26 cellular contexts compared by ENCODE assay signal in the genomic region with DNA sequence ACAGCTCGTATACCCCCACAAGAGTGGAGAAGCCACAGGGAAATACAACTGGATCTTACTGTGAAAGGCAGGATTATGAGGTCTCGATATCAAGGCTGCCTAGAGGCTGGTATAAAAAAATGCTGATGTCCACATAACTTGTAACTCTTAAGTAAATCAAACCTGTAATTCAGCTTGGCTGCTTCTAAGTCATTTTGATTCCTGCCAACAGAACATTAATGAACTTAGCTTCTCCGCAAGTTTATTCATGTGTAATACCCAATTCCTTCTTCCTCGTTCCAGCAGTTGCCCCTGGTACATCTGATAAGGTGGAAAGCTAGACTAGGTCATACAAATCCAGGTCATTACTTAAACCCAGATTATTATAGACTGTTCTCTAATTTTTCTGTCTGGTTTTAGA.
"Had no signal": no experiment of that assay in that cellular context is flagged by ENCODE, and none has a peak within 500 bp of the region (broad histone marks: within the 10 kb centered on the region; RNA-seq: fewer than 3 reads in every experiment).

No MANE protein-coding gene starts in this region.

- H3K36me3 ChIP-seq: brain microvascular endothelial cell, left ventricle myocardium inferior, neural progenitor cell, stomach, suprapubic skin, transverse colon had no signal

- DNase-seq: activated CD4-positive, alpha-beta memory T cell treated with anti-CD3 and anti-CD28 coated beads, Interleukin-2, amount 10 ng/mL, durations not matched to agents 7 days and 5 days; activated CD4-positive, alpha-beta T cell treated with anti-CD3 and anti-CD28 coated beads for 48 hours; activated effector memory CD4-positive, alpha-beta T cell treated with anti-CD3 and anti-CD28 coated beads, Interleukin-2, amount 50 U/mL, for 16 hours; activated naive CD4-positive, alpha-beta T cell treated with anti-CD3 and anti-CD28 coated beads, Interleukin-2, amount 10 ng/mL, durations not matched to agents 7 days and 5 days; anterior cingulate cortex; brain microvascular endothelial cell; dorsolateral prefrontal cortex; effector memory CD8-positive, alpha-beta T cell; foreskin keratinocyte; kidney; left ventricle myocardium inferior; naive thymus-derived CD8-positive, alpha-beta T cell; right cardiac atrium; stimulated activated CD4-positive, alpha-beta T cell treated with anti-CD3 and anti-CD28 coated beads, Interleukin-2, amount 100 ng/mL, for 24 hours; stomach; T-helper 2 cell; transverse colon had no signal

- H3K9me3 ChIP-seq: left ventricle myocardium inferior, stomach, suprapubic skin, transverse colon had no signal

- H3K4me1 ChIP-seq: foreskin keratinocyte, neural progenitor cell had no signal

- H3K4me3 ChIP-seq: dorsolateral prefrontal cortex, left ventricle myocardium inferior, neural progenitor cell, stomach, suprapubic skin, transverse colon had no signal

- H3K9me3 Mint-ChIP-seq: activated CD4-positive, alpha-beta memory T cell treated with anti-CD3 and anti-CD28 coated beads, Interleukin-2, amount 10 ng/mL, durations not matched to agents 7 days and 5 days; activated naive CD4-positive, alpha-beta T cell treated with anti-CD3 and anti-CD28 coated beads, Interleukin-2, amount 10 ng/mL, durations not matched to agents 7 days and 5 days; central memory CD8-positive, alpha-beta T cell; effector memory CD8-positive, alpha-beta T cell; mesothelial cell of epicardium; naive thymus-derived CD8-positive, alpha-beta T cell; neural progenitor cell; stimulated activated effector memory CD8-positive, alpha-beta T cell treated with anti-CD3 and anti-CD28 coated beads, Interleukin-12 subunit alpha, Interleukin-12 subunit beta, amount 100 ng/mL, for 72 hours had no signal

- H3K4me3 Mint-ChIP-seq: activated CD4-positive, alpha-beta memory T cell treated with anti-CD3 and anti-CD28 coated beads, Interleukin-2, amount 10 ng/mL, durations not matched to agents 7 days and 5 days; activated naive CD4-positive, alpha-beta T cell treated with anti-CD3 and anti-CD28 coated beads, Interleukin-2, amount 10 ng/mL, durations not matched to agents 7 days and 5 days; central memory CD8-positive, alpha-beta T cell; effector memory CD8-positive, alpha-beta T cell; mesothelial cell of epicardium; naive thymus-derived CD8-positive, alpha-beta T cell; neural progenitor cell; stimulated activated effector memory CD8-positive, alpha-beta T cell treated with anti-CD3 and anti-CD28 coated beads, Interleukin-12 subunit alpha, Interleukin-12 subunit beta, amount 100 ng/mL, for 72 hours had no signal

- H3K4me2 ChIP-seq: neural progenitor cell had no signal

- H3K27me3 Mint-ChIP-seq: progenitor cell of endocrine pancreas had no signal

- ATAC-seq: effector memory CD8-positive, alpha-beta T cell; foreskin keratinocyte; naive thymus-derived CD8-positive, alpha-beta T cell; right cardiac atrium; stimulated activated effector memory CD8-positive, alpha-beta T cell treated with anti-CD3 and anti-CD28 coated beads, Interleukin-12 subunit alpha, Interleukin-12 subunit beta, amount 100 ng/mL, for 72 hours had no signal

- H2AFZ ChIP-seq: neural progenitor cell had no signal

- FAIRE-seq: colon, endothelial cell of umbilical vein, kidney, urothelium cell line had no signal

- H3K9ac ChIP-seq: neural progenitor cell had no signal

- H3K27ac Mint-ChIP-seq: activated CD4-positive, alpha-beta memory T cell treated with anti-CD3 and anti-CD28 coated beads, Interleukin-2, amount 10 ng/mL, durations not matched to agents 7 days and 5 days; activated naive CD4-positive, alpha-beta T cell treated with anti-CD3 and anti-CD28 coated beads, Interleukin-2, amount 10 ng/mL, durations not matched to agents 7 days and 5 days; effector memory CD8-positive, alpha-beta T cell; mesothelial cell of epicardium; naive thymus-derived CD8-positive, alpha-beta T cell; neural progenitor cell; progenitor cell of endocrine pancreas; stimulated activated effector memory CD8-positive, alpha-beta T cell treated with anti-CD3 and anti-CD28 coated beads, Interleukin-12 subunit alpha, Interleukin-12 subunit beta, amount 100 ng/mL, for 72 hours had no signal

- H3K27me3 ChIP-seq: brain microvascular endothelial cell, dorsolateral prefrontal cortex, foreskin keratinocyte, neural progenitor cell, stomach, suprapubic skin, transverse colon had no signal

- H3K27ac ChIP-seq: brain microvascular endothelial cell, foreskin keratinocyte, left ventricle myocardium inferior, neural progenitor cell, stomach, suprapubic skin, transverse colon had no signal

- H3K36me3 Mint-ChIP-seq: activated naive CD4-positive, alpha-beta T cell treated with anti-CD3 and anti-CD28 coated beads, Interleukin-2, amount 10 ng/mL, durations not matched to agents 7 days and 5 days; mesothelial cell of epicardium; neural progenitor cell; stimulated activated effector memory CD8-positive, alpha-beta T cell treated with anti-CD3 and anti-CD28 coated beads, Interleukin-12 subunit alpha, Interleukin-12 subunit beta, amount 100 ng/mL, for 72 hours had no signal

- H3K4me1 Mint-ChIP-seq: central memory CD8-positive, alpha-beta T cell; mesothelial cell of epicardium; neural progenitor cell; stimulated activated effector memory CD8-positive, alpha-beta T cell treated with anti-CD3 and anti-CD28 coated beads, Interleukin-12 subunit alpha, Interleukin-12 subunit beta, amount 100 ng/mL, for 72 hours had no signal
